In genomic region chr16:88636488-88637265, GRCh38 we compare ENCODE assay signal across 19 cellular contexts. TPM values are rescaled to one million over a fixed set of nuclear protein-coding genes. Genes with fewer than 3 reads are reported as not detected.
DNase-seq lines count a peak whose midpoint lies in the region; ATAC-seq and TF ChIP-seq lines count a peak whose summit lies in the region.
"Had no signal": no experiment of that assay in that cellular context is flagged by ENCODE, and none has a peak within 500 bp of the region (broad histone marks: within the 10 kb centered on the region; RNA-seq: fewer than 3 reads in every experiment).

No MANE protein-coding gene starts in this region.

- H3K4me3 ChIP-seq in CD8-positive, alpha-beta memory T cell (ENCODE audit: low read length): no peak overlapping the region
- H3K4me3 ChIP-seq: neural progenitor cell, thoracic aorta had no signal

- no peak for DNase-seq in activated T-cell treated with anti-CD3 and anti-CD28 coated beads, Interleukin-2, amount 50 U/mL, for 72 hours
- DNase-seq in activated T-cell treated with anti-CD3 and anti-CD28 coated beads for 4 hours (no peak), neural crest cell (ENCODE audit: low read depth, low spot score) (no peak)
- peak in 1 of 5 donors; percentile 20 for DNase-seq in CD8-positive, alpha-beta memory T cell
- no peak for DNase-seq in activated T-helper 2 cell treated with anti-CD3 and anti-CD28 coated beads, Interferon-gamma antibody, Interleukin-2, Interleukin-4, amounts not matched to agents 10 μg/mL and 5 μg/mL and 100 μg/mL, durations not matched to agents 14 hours and 24 hours and 36 hours (ENCODE audit: low spot score)
- DNase-seq: anterior cingulate cortex, Caco-2, KBM-7, NCI-H187, NCI-H446 treated with DMSO at 0.1 percent for 48 hours had no signal

- H3K27me3 ChIP-seq in CD8-positive, alpha-beta memory T cell (ENCODE audit: insufficient read depth, low read length, poor library complexity, severe bottlenecking): no peaks in the 10 kb centered on the region

- peak overlapping the region; percentile 9 for H3K27ac ChIP-seq in CD8-positive, alpha-beta memory T cell (ENCODE audit: low read depth, low read length)
- H3K27ac ChIP-seq: HL-60, neural progenitor cell, thoracic aorta had no signal

- POLR2A ChIA-PET in CD8-positive, alpha-beta memory T cell (lab: Charles Lee): interaction anchor here (0.5 to 2.6 kb wide), 7 partner anchors 12 to 69 kb away, joined by 3 to 29 read pairs (median 5); partner anchors contain the start of gene ZC3H18

- peak overlapping the region in 1 of 2 donors; percentile 1 for H3K4me3 Mint-ChIP-seq in activated T-cell treated with anti-CD3 and anti-CD28 coated beads, Interleukin-2, amount 50 U/mL, for 72 hours
- H3K4me3 Mint-ChIP-seq in CD8-positive, alpha-beta memory T cell: peak overlapping the region; percentile 50 to 88 (median 76)
- peak overlapping the region; percentile 37 for H3K4me3 Mint-ChIP-seq in activated T-helper 2 cell treated with anti-CD3 and anti-CD28 coated beads, Interferon-gamma antibody, Interleukin-2, Interleukin-4, amounts not matched to agents 10 μg/mL and 5 μg/mL and 100 μg/mL, durations not matched to agents 14 hours and 24 hours and 36 hours (ENCODE audit: low read depth)
- H3K4me3 Mint-ChIP-seq in neural crest cell: peak overlapping the region; percentile 59
- H3K4me3 Mint-ChIP-seq: neural progenitor cell had no signal

- peaks cover 2 to 7% of the 10 kb centered on the region in 2 donors for H3K36me3 Mint-ChIP-seq in activated T-cell treated with anti-CD3 and anti-CD28 coated beads, Interleukin-2, amount 50 U/mL, for 72 hours (ENCODE audit: insufficient read depth in 2 of 2)
- H3K36me3 Mint-ChIP-seq in CD8-positive, alpha-beta memory T cell: peaks cover 0 to 15% (median 3%) of the 10 kb centered on the region in 3 donors
- peaks cover 15% of the 10 kb centered on the region for H3K36me3 Mint-ChIP-seq in activated T-helper 2 cell treated with anti-CD3 and anti-CD28 coated beads, Interferon-gamma antibody, Interleukin-2, Interleukin-4, amounts not matched to agents 10 μg/mL and 5 μg/mL and 100 μg/mL, durations not matched to agents 14 hours and 24 hours and 36 hours (ENCODE audit: low read depth)
- no peaks in the 10 kb centered on the region for H3K36me3 Mint-ChIP-seq in neural crest cell (ENCODE audit: low read depth)

- H3K27ac Mint-ChIP-seq in activated T-cell treated with anti-CD3 and anti-CD28 coated beads, Interleukin-2, amount 50 U/mL, for 72 hours: peak overlapping the region; percentile 10
- peak overlapping the region; percentile 90 to 98 (median 94) for H3K27ac Mint-ChIP-seq in CD8-positive, alpha-beta memory T cell
- H3K27ac Mint-ChIP-seq in activated T-helper 2 cell treated with anti-CD3 and anti-CD28 coated beads, Interferon-gamma antibody, Interleukin-2, Interleukin-4, amounts not matched to agents 10 μg/mL and 5 μg/mL and 100 μg/mL, durations not matched to agents 14 hours and 24 hours and 36 hours: no peak overlapping the region
- no peak overlapping the region for H3K27ac Mint-ChIP-seq in neural crest cell (ENCODE audit: unreplicated experiment)
- H3K27ac Mint-ChIP-seq: neural progenitor cell had no signal

- no peaks in the 10 kb centered on the region for H3K9me3 ChIP-seq in CD8-positive, alpha-beta memory T cell (ENCODE audit: low read length)
- H3K9me3 ChIP-seq: Caco-2, thoracic aorta had no signal

- H3K4me1 ChIP-seq in CD8-positive, alpha-beta memory T cell (ENCODE audit: insufficient read depth, low read length): peaks cover 50% of the 10 kb centered on the region

- peaks cover 25% of the 10 kb centered on the region for H3K27me3 Mint-ChIP-seq in activated T-cell treated with anti-CD3 and anti-CD28 coated beads, Interleukin-2, amount 50 U/mL, for 72 hours (ENCODE audit: low read depth)
- H3K27me3 Mint-ChIP-seq in CD8-positive, alpha-beta memory T cell: peaks cover 0 to 7% of the 10 kb centered on the region in 2 donors
- H3K27me3 Mint-ChIP-seq in activated T-helper 2 cell treated with anti-CD3 and anti-CD28 coated beads, Interferon-gamma antibody, Interleukin-2, Interleukin-4, amounts not matched to agents 10 μg/mL and 5 μg/mL and 100 μg/mL, durations not matched to agents 14 hours and 24 hours and 36 hours (ENCODE audit: low read depth): peaks cover 20% of the 10 kb centered on the region
- H3K27me3 Mint-ChIP-seq in neural crest cell (ENCODE audit: low read depth): peaks cover 25% of the 10 kb centered on the region

- intact Hi-C loops in activated T-helper 2 cell treated with anti-CD3 and anti-CD28 coated beads, Interferon-gamma antibody, Interleukin-2, Interleukin-4, amounts not matched to agents 10 μg/mL and 5 μg/mL and 100 μg/mL, durations not matched to agents 14 hours and 24 hours and 36 hours (cut with micrococcal nuclease): no loop called here

- H3K4me1 Mint-ChIP-seq in activated T-cell treated with anti-CD3 and anti-CD28 coated beads, Interleukin-2, amount 50 U/mL, for 72 hours (ENCODE audit: low read depth): peaks cover 50% of the 10 kb centered on the region
- H3K4me1 Mint-ChIP-seq in CD8-positive, alpha-beta memory T cell: peaks cover 36 to 65% (median 41%) of the 10 kb centered on the region in 3 donors
- peaks cover 20% of the 10 kb centered on the region for H3K4me1 Mint-ChIP-seq in activated T-helper 2 cell treated with anti-CD3 and anti-CD28 coated beads, Interferon-gamma antibody, Interleukin-2, Interleukin-4, amounts not matched to agents 10 μg/mL and 5 μg/mL and 100 μg/mL, durations not matched to agents 14 hours and 24 hours and 36 hours (ENCODE audit: low read depth)
- peaks cover 8% of the 10 kb centered on the region for H3K4me1 Mint-ChIP-seq in neural crest cell

- ATAC-seq in activated T-cell treated with anti-CD3 and anti-CD28 coated beads, Interleukin-2, amount 50 U/mL, for 72 hours (replicated peaks in 1 of 2): no peak
- ATAC-seq in HG02973 (IDR thresholded peaks at IDR 0.05; ENCODE audit: unreplicated experiment) (no peak), GM21528 (IDR thresholded peaks at IDR 0.05; ENCODE audit: low FRiP score, unreplicated experiment) (no peak), HG02610 (IDR thresholded peaks at IDR 0.05; ENCODE audit: unreplicated experiment) (no peak)

- no peaks in the 10 kb centered on the region for H3K9me3 Mint-ChIP-seq in activated T-cell treated with anti-CD3 and anti-CD28 coated beads, Interleukin-2, amount 50 U/mL, for 72 hours
- peaks cover 0 to 6% (median 3%) of the 10 kb centered on the region in 5 donors for H3K9me3 Mint-ChIP-seq in CD8-positive, alpha-beta memory T cell
- H3K9me3 Mint-ChIP-seq in activated T-helper 2 cell treated with anti-CD3 and anti-CD28 coated beads, Interferon-gamma antibody, Interleukin-2, Interleukin-4, amounts not matched to agents 10 μg/mL and 5 μg/mL and 100 μg/mL, durations not matched to agents 14 hours and 24 hours and 36 hours: no peaks in the 10 kb centered on the region
- H3K9me3 Mint-ChIP-seq in neural crest cell: no peaks in the 10 kb centered on the region
- H3K9me3 Mint-ChIP-seq: neural progenitor cell had no signal

- H3K36me3 ChIP-seq in CD8-positive, alpha-beta memory T cell (ENCODE audit: insufficient read depth, low read length): no peaks in the 10 kb centered on the region
- H3K36me3 ChIP-seq: neural progenitor cell had no signal

- TF ChIP-seq CTCF in neural crest cell (conservative IDR thresholded peaks at IDR 0.05): no peak

- CTCF ChIA-PET in CD8-positive, alpha-beta memory T cell (lab: Charles Lee): interaction anchor here (0.9 to 2.9 kb wide), 7 partner anchors 13 to 70 kb away, joined by 3 to 17 read pairs (median 3); partner anchors contain the start of gene MVD

RNA-seq across cellular contexts. Expression of gene IL17C, which starts 1.7 kb away (rescaled TPM):
- total RNA-seq in activated T-cell treated with anti-CD3 and anti-CD28 coated beads, Interleukin-2, amount 50 U/mL, for 72 hours: under 1 TPM in 1 of 2 donors, not detected in 1; 0.41 TPM
- under 1 TPM in 1 of 2 experiments, not detected in 1; 0.22 TPM for total RNA-seq in CD8-positive, alpha-beta memory T cell
- polyA plus RNA-seq in CD8-positive, alpha-beta memory T cell: not detected
- total RNA-seq in activated T-helper 2 cell treated with anti-CD3 and anti-CD28 coated beads, Interferon-gamma antibody, Interleukin-2, Interleukin-4, amounts not matched to agents 10 μg/mL and 5 μg/mL and 100 μg/mL, durations not matched to agents 14 hours and 24 hours and 36 hours: not detected in 2 replicates
- total RNA-seq in neural crest cell: 0.23 TPM in 1 of 2 replicates, not detected in the other
- total RNA-seq: Caco-2, chondrocyte, glomerular endothelial cell, RPMI7951 had no signal

RNA-seq across cellular contexts. Expression of gene CYBA, which starts 14.2 kb away (rescaled TPM):
- total RNA-seq in activated T-cell treated with anti-CD3 and anti-CD28 coated beads, Interleukin-2, amount 50 U/mL, for 72 hours: 100 to 1,000 TPM; 199 to 318 TPM
- total RNA-seq in CD8-positive, alpha-beta memory T cell: 100 to 1,000 TPM; 208 to 237 TPM
- polyA plus RNA-seq in CD8-positive, alpha-beta memory T cell: 1,129 TPM
- total RNA-seq in activated T-helper 2 cell treated with anti-CD3 and anti-CD28 coated beads, Interferon-gamma antibody, Interleukin-2, Interleukin-4, amounts not matched to agents 10 μg/mL and 5 μg/mL and 100 μg/mL, durations not matched to agents 14 hours and 24 hours and 36 hours: 233 and 242 TPM in 2 replicates
- 22.0 and 22.3 TPM in 2 replicates for total RNA-seq in neural crest cell

RNA-seq across cellular contexts. Expression of gene MVD, which starts 26.2 kb away (rescaled TPM):
- total RNA-seq in activated T-cell treated with anti-CD3 and anti-CD28 coated beads, Interleukin-2, amount 50 U/mL, for 72 hours: 10 to 100 TPM; 64.5 to 80.5 TPM
- total RNA-seq in CD8-positive, alpha-beta memory T cell: 10 to 100 TPM; 58.0 to 59.7 TPM
- polyA plus RNA-seq in CD8-positive, alpha-beta memory T cell: 25.6 TPM
- 132 and 137 TPM in 2 replicates for total RNA-seq in activated T-helper 2 cell treated with anti-CD3 and anti-CD28 coated beads, Interferon-gamma antibody, Interleukin-2, Interleukin-4, amounts not matched to agents 10 μg/mL and 5 μg/mL and 100 μg/mL, durations not matched to agents 14 hours and 24 hours and 36 hours
- 171 and 196 TPM in 2 replicates for total RNA-seq in neural crest cell

RNA-seq across cellular contexts. Expression of gene SNAI3, which starts 49.6 kb away (rescaled TPM):
- 10 to 100 TPM in 1 of 2 donors, 1 to 10 TPM in 1; 8.4 to 10.5 TPM for total RNA-seq in activated T-cell treated with anti-CD3 and anti-CD28 coated beads, Interleukin-2, amount 50 U/mL, for 72 hours
- total RNA-seq in CD8-positive, alpha-beta memory T cell: 1 to 10 TPM; 2.2 to 2.8 TPM
- 13.5 TPM for polyA plus RNA-seq in CD8-positive, alpha-beta memory T cell
- total RNA-seq in activated T-helper 2 cell treated with anti-CD3 and anti-CD28 coated beads, Interferon-gamma antibody, Interleukin-2, Interleukin-4, amounts not matched to agents 10 μg/mL and 5 μg/mL and 100 μg/mL, durations not matched to agents 14 hours and 24 hours and 36 hours: 2.0 and 2.3 TPM in 2 replicates
- total RNA-seq in neural crest cell: not detected in 2 replicates
- total RNA-seq: chondrocyte, RPMI7951 had no signal

Comparison
In these comparisons a context has a peak if more than half of its experiments do, and no peak if none do; other contexts are left out.
1. H3K27ac Mint-ChIP-seq: peak in activated T-cell treated with anti-CD3 and anti-CD28 coated beads, Interleukin-2, amount 50 U/mL, for 72 hours (single experiment) and CD8-positive, alpha-beta memory T cell (8 of 8); none in activated T-helper 2 cell treated with anti-CD3 and anti-CD28 coated beads, Interferon-gamma antibody, Interleukin-2, Interleukin-4, amounts not matched to agents 10 μg/mL and 5 μg/mL and 100 μg/mL, durations not matched to agents 14 hours and 24 hours and 36 hours (single experiment) and neural crest cell (single experiment).